ENCODE assay signal across 16 cellular contexts in genomic region chr2:133502678-133503077, GRCh38.
"Had no signal": no experiment of that assay in that cellular context is flagged by ENCODE, and none has a peak within 500 bp of the region (broad histone marks: within the 10 kb centered on the region; RNA-seq: fewer than 3 reads in every experiment).

No MANE protein-coding gene starts in this region.

- H3K27ac ChIP-seq: foreskin keratinocyte, neutrophil, tibial artery, upper lobe of left lung, vagina had no signal

- DNase-seq: erythroblast; foreskin keratinocyte; kidney; left cardiac atrium; left ventricle myocardium superior; naive thymus-derived CD4-positive, alpha-beta T cell; right cardiac atrium; stimulated activated CD4-positive, alpha-beta T cell treated with anti-CD3 and anti-CD28 coated beads, Interleukin-4, amount 100 ng/mL, for 24 hours; tibial artery; upper lobe of left lung had no signal

- ATAC-seq: foreskin keratinocyte; left cardiac atrium; left ventricle myocardium superior; naive thymus-derived CD4-positive, alpha-beta T cell; right cardiac atrium; stimulated activated memory B cell treated with anti-CD40 and anti-IgM and Interleukin-4, amounts not matched to agents 10 μg/mL and 1 μg/mL and 100 μg/mL, for 72 hours had no signal

- H3K27ac Mint-ChIP-seq: dendritic cell treated with granulocyte-macrophage colony-stimulating factor and Interleukin-4, amounts not matched to agents 40 ng/mL and 50 ng/mL, for 4 days; naive thymus-derived CD4-positive, alpha-beta T cell; stimulated activated memory B cell treated with anti-CD40 and anti-IgM and Interleukin-4, amounts not matched to agents 10 μg/mL and 1 μg/mL and 100 μg/mL, for 72 hours; stimulated activated naive CD8-positive, alpha-beta T cell treated with anti-CD3 and anti-CD28 coated beads, Interleukin-15, Interleukin-2, amounts not matched to agents 100 ng/mL and 50 ng/mL, for 24 hours had no signal

- H3K36me3 ChIP-seq: neutrophil, tibial artery, upper lobe of left lung, vagina had no signal

- H3K27me3 ChIP-seq: foreskin keratinocyte, neutrophil, tibial artery, upper lobe of left lung, vagina had no signal

- H3K9me3 Mint-ChIP-seq: dendritic cell treated with granulocyte-macrophage colony-stimulating factor and Interleukin-4, amounts not matched to agents 40 ng/mL and 50 ng/mL, for 4 days; stimulated activated naive CD8-positive, alpha-beta T cell treated with anti-CD3 and anti-CD28 coated beads, Interleukin-15, Interleukin-2, amounts not matched to agents 100 ng/mL and 50 ng/mL, for 24 hours had no signal

- H3K4me1 Mint-ChIP-seq: naive thymus-derived CD4-positive, alpha-beta T cell; stimulated activated memory B cell treated with anti-CD40 and anti-IgM and Interleukin-4, amounts not matched to agents 10 μg/mL and 1 μg/mL and 100 μg/mL, for 72 hours had no signal

- H3K4me3 ChIP-seq: tibial artery, upper lobe of left lung, vagina had no signal

- FAIRE-seq: colon, kidney had no signal

- H3K4me3 Mint-ChIP-seq: dendritic cell treated with granulocyte-macrophage colony-stimulating factor and Interleukin-4, amounts not matched to agents 40 ng/mL and 50 ng/mL, for 4 days; naive thymus-derived CD4-positive, alpha-beta T cell; stimulated activated memory B cell treated with anti-CD40 and anti-IgM and Interleukin-4, amounts not matched to agents 10 μg/mL and 1 μg/mL and 100 μg/mL, for 72 hours; stimulated activated naive CD8-positive, alpha-beta T cell treated with anti-CD3 and anti-CD28 coated beads, Interleukin-15, Interleukin-2, amounts not matched to agents 100 ng/mL and 50 ng/mL, for 24 hours had no signal

- H3K27me3 Mint-ChIP-seq: dendritic cell treated with granulocyte-macrophage colony-stimulating factor and Interleukin-4, amounts not matched to agents 40 ng/mL and 50 ng/mL, for 4 days had no signal

- H3K36me3 Mint-ChIP-seq: naive thymus-derived CD4-positive, alpha-beta T cell; stimulated activated memory B cell treated with anti-CD40 and anti-IgM and Interleukin-4, amounts not matched to agents 10 μg/mL and 1 μg/mL and 100 μg/mL, for 72 hours had no signal

- H3K9me3 ChIP-seq: neutrophil, tibial artery, upper lobe of left lung, vagina had no signal
